ENCODE assay signal across 39 cellular contexts in the genomic region with DNA sequence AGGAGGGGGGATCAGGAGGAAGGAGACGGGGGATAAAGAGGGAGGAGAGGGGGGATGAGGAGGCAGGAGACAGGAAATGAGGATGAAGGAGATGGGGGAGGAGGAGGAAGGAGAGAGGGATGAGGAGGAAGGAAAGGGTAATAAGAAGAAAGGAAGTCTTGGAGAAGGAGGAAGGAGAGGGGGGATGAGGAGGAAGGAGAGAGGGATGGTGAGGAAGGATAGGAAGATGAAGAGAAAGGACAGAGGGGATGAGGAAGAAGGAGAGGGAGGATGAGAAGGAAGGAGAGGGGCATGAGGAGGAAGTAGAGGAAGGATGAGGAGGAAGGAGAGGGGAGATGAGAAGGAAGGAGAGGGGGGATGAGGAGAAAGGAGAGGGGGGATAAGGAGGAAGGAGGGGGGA. TPM values are rescaled to one million over a fixed set of nuclear protein-coding genes. Genes with fewer than 3 reads are reported as not detected.
"Had no signal": no experiment of that assay in that cellular context is flagged by ENCODE, and none has a peak within 500 bp of the region (broad histone marks: within the 10 kb centered on the region; RNA-seq: fewer than 3 reads in every experiment).

No MANE protein-coding gene starts in this region.

- H3K4me3 ChIP-seq: adrenal gland, ascending aorta, body of pancreas, breast epithelium, cardiac muscle cell had no signal

- FAIRE-seq: astrocyte, bronchial epithelial cell had no signal

- ATAC-seq: activated naive CD4-positive, alpha-beta T cell treated with anti-CD3 and anti-CD28 coated beads, Interleukin-2, amount 50 U/mL, for 72 hours; activated naive CD8-positive, alpha-beta T cell treated with anti-CD3 and anti-CD28 coated beads, Interleukin-2, amount 50 U/mL, for 24 hours; activated T-cell treated with anti-CD3 and anti-CD28 coated beads, Interleukin-2, amount 50 U/mL, for 4 hours; activated T-cell treated with anti-CD3 and anti-CD28 coated beads, Interleukin-2, amount 50 U/mL, for 72 hours; activated T-helper 17 cell treated with anti-CD3 and anti-CD28 coated beads, Interleukin-2, amount 50 U/mL, for 72 hours; body of pancreas had no signal

- H3K27me3 ChIP-seq: adrenal gland, ascending aorta, brain microvascular endothelial cell had no signal

- H3K4me1 ChIP-seq: adrenal gland, ascending aorta, body of pancreas, breast epithelium had no signal

- H3K36me3 ChIP-seq: adrenal gland, ascending aorta, brain microvascular endothelial cell, breast epithelium, cardiac muscle cell had no signal

- H3K27ac ChIP-seq: adrenal gland, ascending aorta, body of pancreas, brain microvascular endothelial cell, breast epithelium, cardiac muscle cell had no signal

- DNase-seq: activated effector memory CD4-positive, alpha-beta T cell treated with anti-CD3 and anti-CD28 coated beads, Interleukin-2, amount 50 U/mL, for 16 hours; activated effector memory CD4-positive, alpha-beta T cell treated with Interleukin-2 at 50 U/mL for 16 hours; activated gamma-delta T cell; activated gamma-delta T cell treated with Interleukin-2 at 50 U/mL for 16 hours; activated naive CD4-positive, alpha-beta T cell; activated naive CD4-positive, alpha-beta T cell treated with anti-CD3 and anti-CD28 coated beads for 36 hours; activated naive CD4-positive, alpha-beta T cell treated with anti-CD3 and anti-CD28 coated beads, Interleukin-2, amount 10 ng/mL, durations not matched to agents 7 days and 5 days; activated naive CD4-positive, alpha-beta T cell treated with anti-CD3 and anti-CD28 coated beads, Interleukin-2, amount 50 U/mL, for 16 hours; activated naive CD4-positive, alpha-beta T cell treated with Interleukin-2 at 50 U/mL for 16 hours; activated naive CD8-positive, alpha-beta T cell treated with anti-CD3 and anti-CD28 coated beads for 36 hours; activated naive CD8-positive, alpha-beta T cell treated with anti-CD3 and anti-CD28 coated beads, Interleukin-2, amount 10 ng/mL, durations not matched to agents 7 days and 5 days; activated naive CD8-positive, alpha-beta T cell treated with anti-CD3 and anti-CD28 coated beads, Interleukin-2, amount 50 U/mL, for 24 hours; activated T-cell treated with anti-CD3 and anti-CD28 coated beads, Interleukin-2, amount 50 U/mL, for 1 hour; activated T-cell treated with anti-CD3 and anti-CD28 coated beads, Interleukin-2, amount 50 U/mL, for 24 hours; activated T-cell treated with anti-CD3 and anti-CD28 coated beads, Interleukin-2, amount 50 U/mL, for 4 hours; activated T-cell treated with anti-CD3 and anti-CD28 coated beads, Interleukin-2, amount 50 U/mL, for 48 hours; activated T-cell treated with anti-CD3 and anti-CD28 coated beads, Interleukin-2, amount 50 U/mL, for 72 hours; adrenal gland; amniotic stem cell; amygdala; anterior cingulate cortex; aorta; body of pancreas; brain microvascular endothelial cell; caudate nucleus; central memory CD4-positive, alpha-beta T cell; cerebellar nuclear complex had no signal

- H3K9me3 ChIP-seq: adrenal gland, ascending aorta, body of pancreas, breast epithelium had no signal

RNA-seq across cellular contexts. Expression of a gene that starts 13.0 kb away (rescaled TPM):
- total RNA-seq: activated naive CD4-positive, alpha-beta T cell treated with anti-CD3 and anti-CD28 coated beads for 36 hours; activated naive CD8-positive, alpha-beta T cell treated with anti-CD3 and anti-CD28 coated beads for 36 hours; activated naive CD8-positive, alpha-beta T cell treated with anti-CD3 and anti-CD28 coated beads, Interleukin-2, amount 10 ng/mL, durations not matched to agents 7 days and 5 days; activated T-cell treated with anti-CD3 and anti-CD28 coated beads, Interleukin-2, amount 50 U/mL, for 4 hours; activated T-cell treated with anti-CD3 and anti-CD28 coated beads, Interleukin-2, amount 50 U/mL, for 72 hours; activated T-helper 1 cell treated with anti-CD3 and anti-CD28 coated beads, Interleukin-12 subunit alpha, Interleukin-12 subunit beta, Interleukin-2, Interleukin-4 antibody, amounts not matched to agents 30 ng/mL and 10 ng/mL and 1 ng/mL, durations not matched to agents 14 hours and 24 hours and 36 hours; activated T-helper 17 cell treated with anti-CD3 and anti-CD28 coated beads, Interleukin-2, amount 50 U/mL, for 72 hours; activated T-helper 2 cell treated with anti-CD3 and anti-CD28 coated beads, Interferon-gamma antibody, Interleukin-2, Interleukin-4, amounts not matched to agents 10 μg/mL and 5 μg/mL and 100 μg/mL, durations not matched to agents 14 hours and 24 hours and 36 hours; adrenal gland; aorta; ascending aorta; astrocyte; body of pancreas; breast epithelium; bronchial epithelial cell; cardiac septum; chondrocyte had no signal
- polyA plus RNA-seq: adipose tissue, aorta, cardiac muscle cell had no signal
